ENCODE assay signal across 34 cellular contexts in the genomic region with DNA sequence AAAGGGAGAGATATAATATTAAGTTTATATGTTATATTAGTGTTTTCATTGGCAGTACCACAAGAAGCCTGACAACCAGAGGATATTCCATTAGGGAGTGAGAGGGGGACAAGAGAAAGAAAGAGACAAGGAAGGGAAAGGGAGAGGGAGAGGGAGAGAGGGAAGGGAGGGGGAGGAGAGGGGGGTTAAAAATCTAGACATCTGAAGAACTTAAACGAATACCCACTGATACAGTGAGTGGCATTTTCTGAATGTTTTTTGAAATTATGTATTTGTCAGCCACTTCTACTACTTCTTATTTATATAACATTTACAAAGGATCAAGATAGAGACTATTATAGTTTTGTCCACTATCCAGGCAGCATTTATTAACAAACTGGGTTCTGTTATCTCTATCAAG.
"Had no signal": no experiment of that assay in that cellular context is flagged by ENCODE, and none has a peak within 500 bp of the region (broad histone marks: within the 10 kb centered on the region; RNA-seq: fewer than 3 reads in every experiment).

No MANE protein-coding gene starts in this region.

- H3K4me1 ChIP-seq: adrenal gland, breast epithelium had no signal

- H3K27ac ChIP-seq: adrenal gland, body of pancreas, brain microvascular endothelial cell, breast epithelium, VCaP had no signal

- H3K4me3 ChIP-seq: adrenal gland, body of pancreas, breast epithelium had no signal

- H3K4me3 Mint-ChIP-seq: activated B cell treated with CpG ODN at 0.5 μM for 24 hours; activated CD4-positive, alpha-beta memory T cell treated with anti-CD3 and anti-CD28 coated beads for 36 hours; activated CD4-positive, alpha-beta T cell treated with anti-CD3 and anti-CD28 coated beads, Interleukin-2, amount 10 ng/mL, durations not matched to agents 24 days and 14 days; activated CD8-positive, alpha-beta T cell treated with anti-CD3 and anti-CD28 coated beads for 36 hours; activated naive CD4-positive, alpha-beta T cell treated with anti-CD3 and anti-CD28 coated beads for 36 hours; activated naive CD8-positive, alpha-beta T cell treated with anti-CD3 and anti-CD28 coated beads for 36 hours; activated T-cell treated with anti-CD3 and anti-CD28 coated beads, Interleukin-2, amount 50 U/mL, for 24 hours; activated T-helper 1 cell treated with anti-CD3 and anti-CD28 coated beads, Interleukin-12 subunit alpha, Interleukin-12 subunit beta, Interleukin-2, Interleukin-4 antibody, amounts not matched to agents 30 ng/mL and 10 ng/mL and 1 ng/mL, durations not matched to agents 14 hours and 24 hours and 36 hours; activated T-helper 17 cell treated with anti-CD3 and anti-CD28 coated beads, Interleukin-2, amount 50 U/mL, for 72 hours; T-helper 1 cell treated with Interleukin-12 subunit alpha and Interleukin-12 subunit beta and Interleukin-4 antibody, amounts not matched to agents 30 μg/mL and 1 μg/mL, for 36 hours; T-helper 2 cell treated with Interferon-gamma antibody and Interleukin-4, amounts not matched to agents 5 μg/mL and 100 μg/mL, for 36 hours had no signal

- H3K27me3 ChIP-seq: adrenal gland, body of pancreas, brain microvascular endothelial cell, breast epithelium had no signal

- ATAC-seq: activated CD8-positive, alpha-beta T cell treated with anti-CD3 and anti-CD28 coated beads for 36 hours; activated naive CD4-positive, alpha-beta T cell treated with anti-CD3 and anti-CD28 coated beads, Interleukin-2, amount 50 U/mL, for 72 hours; activated T-helper 17 cell treated with anti-CD3 and anti-CD28 coated beads, Interleukin-2, amount 50 U/mL, for 72 hours; body of pancreas had no signal

- H3K27ac Mint-ChIP-seq: activated B cell treated with CpG ODN at 0.5 μM for 24 hours; activated CD4-positive, alpha-beta memory T cell treated with anti-CD3 and anti-CD28 coated beads for 36 hours; activated CD4-positive, alpha-beta T cell treated with anti-CD3 and anti-CD28 coated beads, Interleukin-2, amount 10 ng/mL, durations not matched to agents 24 days and 14 days; activated CD8-positive, alpha-beta T cell treated with anti-CD3 and anti-CD28 coated beads for 36 hours; activated naive CD4-positive, alpha-beta T cell treated with anti-CD3 and anti-CD28 coated beads for 36 hours; activated naive CD4-positive, alpha-beta T cell treated with anti-CD3 and anti-CD28 coated beads, Interleukin-2, amount 50 U/mL, for 72 hours; activated naive CD8-positive, alpha-beta T cell treated with anti-CD3 and anti-CD28 coated beads for 36 hours; activated T-cell treated with anti-CD3 and anti-CD28 coated beads, Interleukin-2, amount 50 U/mL, for 24 hours; activated T-helper 1 cell treated with anti-CD3 and anti-CD28 coated beads, Interleukin-12 subunit alpha, Interleukin-12 subunit beta, Interleukin-2, Interleukin-4 antibody, amounts not matched to agents 30 ng/mL and 10 ng/mL and 1 ng/mL, durations not matched to agents 14 hours and 24 hours and 36 hours; activated T-helper 17 cell treated with anti-CD3 and anti-CD28 coated beads, Interleukin-2, amount 50 U/mL, for 72 hours; T-helper 1 cell treated with Interleukin-12 subunit alpha and Interleukin-12 subunit beta and Interleukin-4 antibody, amounts not matched to agents 30 μg/mL and 1 μg/mL, for 36 hours; T-helper 2 cell treated with Interferon-gamma antibody and Interleukin-4, amounts not matched to agents 5 μg/mL and 100 μg/mL, for 36 hours had no signal

- H3K9me3 Mint-ChIP-seq: activated CD4-positive, alpha-beta memory T cell treated with anti-CD3 and anti-CD28 coated beads for 36 hours; activated CD4-positive, alpha-beta T cell treated with anti-CD3 and anti-CD28 coated beads, Interleukin-2, amount 10 ng/mL, durations not matched to agents 24 days and 14 days; activated CD8-positive, alpha-beta T cell treated with anti-CD3 and anti-CD28 coated beads for 36 hours; activated naive CD4-positive, alpha-beta T cell treated with anti-CD3 and anti-CD28 coated beads for 36 hours; activated naive CD4-positive, alpha-beta T cell treated with anti-CD3 and anti-CD28 coated beads, Interleukin-2, amount 50 U/mL, for 72 hours; activated naive CD8-positive, alpha-beta T cell treated with anti-CD3 and anti-CD28 coated beads for 36 hours; activated T-cell treated with anti-CD3 and anti-CD28 coated beads, Interleukin-2, amount 50 U/mL, for 24 hours; activated T-helper 1 cell treated with anti-CD3 and anti-CD28 coated beads, Interleukin-12 subunit alpha, Interleukin-12 subunit beta, Interleukin-2, Interleukin-4 antibody, amounts not matched to agents 30 ng/mL and 10 ng/mL and 1 ng/mL, durations not matched to agents 14 hours and 24 hours and 36 hours; activated T-helper 17 cell treated with anti-CD3 and anti-CD28 coated beads, Interleukin-2, amount 50 U/mL, for 72 hours; T-helper 1 cell treated with Interleukin-12 subunit alpha and Interleukin-12 subunit beta and Interleukin-4 antibody, amounts not matched to agents 30 μg/mL and 1 μg/mL, for 36 hours; T-helper 2 cell treated with Interferon-gamma antibody and Interleukin-4, amounts not matched to agents 5 μg/mL and 100 μg/mL, for 36 hours had no signal

- H3K9me3 ChIP-seq: adrenal gland, body of pancreas, breast epithelium had no signal

- H3K36me3 Mint-ChIP-seq: activated CD4-positive, alpha-beta memory T cell treated with anti-CD3 and anti-CD28 coated beads for 36 hours; activated naive CD4-positive, alpha-beta T cell treated with anti-CD3 and anti-CD28 coated beads, Interleukin-2, amount 50 U/mL, for 72 hours; activated naive CD8-positive, alpha-beta T cell treated with anti-CD3 and anti-CD28 coated beads for 36 hours had no signal

- H3K27me3 Mint-ChIP-seq: activated CD4-positive, alpha-beta T cell treated with anti-CD3 and anti-CD28 coated beads, Interleukin-2, amount 10 ng/mL, durations not matched to agents 24 days and 14 days had no signal

- DNase-seq: activated B cell treated with CpG ODN at 0.5 μM for 24 hours; activated CD4-positive, alpha-beta memory T cell treated with anti-CD3 and anti-CD28 coated beads for 36 hours; activated CD4-positive, alpha-beta T cell treated with anti-CD3 and anti-CD28 coated beads for 4 hours; activated CD4-positive, alpha-beta T cell treated with anti-CD3 and anti-CD28 coated beads, Interleukin-2, amount 10 ng/mL, durations not matched to agents 24 days and 14 days; activated CD4-positive, alpha-beta T cell treated with anti-CD3 and anti-CD28 coated beads, Interleukin-2, amount 50 U/mL, for 1 hour; activated CD4-positive, alpha-beta T cell treated with anti-CD3 and anti-CD28 coated beads, Interleukin-2, amount 50 U/mL, for 4 hours; activated CD4-positive, CD25-positive, alpha-beta regulatory T cell treated with anti-CD3 and anti-CD28 coated beads, Interleukin-2, amount 50 U/mL, for 72 hours; activated CD8-positive, alpha-beta memory T cell treated with anti-CD3 and anti-CD28 coated beads, Interleukin-2, amount 50 U/mL, for 4 hours; activated CD8-positive, alpha-beta T cell treated with anti-CD3 and anti-CD28 coated beads for 36 hours; activated effector memory CD4-positive, alpha-beta T cell treated with anti-CD3 and anti-CD28 coated beads, Interleukin-2, amount 50 U/mL, for 16 hours; activated gamma-delta T cell treated with Interleukin-2 at 50 U/mL for 16 hours; activated naive CD4-positive, alpha-beta T cell; activated naive CD4-positive, alpha-beta T cell treated with anti-CD3 and anti-CD28 coated beads for 36 hours; activated naive CD4-positive, alpha-beta T cell treated with anti-CD3 and anti-CD28 coated beads, Interleukin-2, amount 50 U/mL, for 16 hours; activated naive CD8-positive, alpha-beta T cell treated with anti-CD3 and anti-CD28 coated beads for 36 hours; activated T-cell treated with anti-CD3 and anti-CD28 coated beads, Interleukin-2, amount 50 U/mL, for 24 hours; activated T-cell treated with anti-CD3 and anti-CD28 coated beads, Interleukin-2, amount 50 U/mL, for 48 hours; adrenal gland; amniotic stem cell; aorta; body of pancreas; brain microvascular endothelial cell; central memory CD4-positive, alpha-beta T cell; T-helper 2 cell; T-helper 9 cell had no signal

- H3K4me1 Mint-ChIP-seq: activated B cell treated with CpG ODN at 0.5 μM for 24 hours; activated T-helper 17 cell treated with anti-CD3 and anti-CD28 coated beads, Interleukin-2, amount 50 U/mL, for 72 hours had no signal

- FAIRE-seq: astrocyte, TTC549 had no signal

- H3K36me3 ChIP-seq: adrenal gland, brain microvascular endothelial cell, breast epithelium had no signal
